1 cellular context compared by ENCODE assay signal in the genomic region with DNA sequence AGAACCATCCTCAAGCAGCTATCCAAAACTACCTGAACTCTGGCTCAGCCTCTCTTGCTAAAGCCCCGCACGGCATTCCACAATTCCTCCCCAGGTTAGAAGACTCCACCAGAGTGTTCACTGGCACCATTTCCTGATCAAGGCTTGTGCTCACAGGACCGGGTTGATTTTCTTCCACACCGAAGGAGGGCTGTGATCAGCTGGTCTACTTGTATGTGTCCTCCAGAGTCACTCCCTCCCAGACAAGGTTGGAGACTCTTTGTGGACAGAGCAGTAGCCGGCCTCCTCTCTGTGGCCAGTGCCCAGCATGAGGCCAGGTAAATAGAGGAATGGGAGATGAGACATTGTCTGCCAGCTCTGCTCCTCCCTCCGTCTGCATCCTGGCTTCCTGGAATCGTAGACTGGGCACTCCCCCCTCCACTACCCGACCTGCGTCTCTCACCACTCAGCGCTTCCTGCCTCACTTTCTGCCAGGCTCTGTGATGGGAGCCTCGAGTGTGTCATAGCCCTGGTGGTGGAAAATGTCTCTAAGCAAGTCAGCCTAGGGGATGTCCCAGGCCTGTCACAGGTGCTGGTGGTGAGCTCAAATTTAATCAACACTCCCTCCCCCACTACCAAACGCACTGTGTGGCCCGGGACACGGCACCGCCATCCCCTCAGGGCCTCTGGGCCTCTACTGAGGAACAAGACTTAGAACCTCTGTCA.
TF ChIP-seq lines count a peak whose summit lies in the region.

No MANE protein-coding gene starts in this region.

TF ChIP-seq in HepG2, 621 proteins besides CTCF, POLR2A, EP300 and RAD21 (continued from another document):
- TF ChIP-seq ZNF142 (CRISPR knock-in tag; IDR thresholded peaks at IDR 0.05) (no peak), ZSCAN21 (CRISPR knock-in tag; IDR thresholded peaks at IDR 0.05; ENCODE audit: borderline replicate concordance) (no peak), ZBTB3 (CRISPR knock-in tag; IDR thresholded peaks at IDR 0.05; ENCODE audit: borderline replicate concordance, low read depth) (no peak), CAMTA2 (CRISPR knock-in tag; IDR thresholded peaks at IDR 0.05; ENCODE audit: borderline replicate concordance) (no peak), HNF4A (CRISPR knock-in tag; IDR thresholded peaks at IDR 0.05) (no peak), DZIP1 (CRISPR knock-in tag; IDR thresholded peaks at IDR 0.05) (no peak), TRIM24 (CRISPR knock-in tag; IDR thresholded peaks at IDR 0.05) (no peak), MNT (IDR thresholded peaks at IDR 0.05) (no peak), ZNF30 (CRISPR knock-in tag; IDR thresholded peaks at IDR 0.05) (no peak)
- TF ChIP-seq, protein P1, sequence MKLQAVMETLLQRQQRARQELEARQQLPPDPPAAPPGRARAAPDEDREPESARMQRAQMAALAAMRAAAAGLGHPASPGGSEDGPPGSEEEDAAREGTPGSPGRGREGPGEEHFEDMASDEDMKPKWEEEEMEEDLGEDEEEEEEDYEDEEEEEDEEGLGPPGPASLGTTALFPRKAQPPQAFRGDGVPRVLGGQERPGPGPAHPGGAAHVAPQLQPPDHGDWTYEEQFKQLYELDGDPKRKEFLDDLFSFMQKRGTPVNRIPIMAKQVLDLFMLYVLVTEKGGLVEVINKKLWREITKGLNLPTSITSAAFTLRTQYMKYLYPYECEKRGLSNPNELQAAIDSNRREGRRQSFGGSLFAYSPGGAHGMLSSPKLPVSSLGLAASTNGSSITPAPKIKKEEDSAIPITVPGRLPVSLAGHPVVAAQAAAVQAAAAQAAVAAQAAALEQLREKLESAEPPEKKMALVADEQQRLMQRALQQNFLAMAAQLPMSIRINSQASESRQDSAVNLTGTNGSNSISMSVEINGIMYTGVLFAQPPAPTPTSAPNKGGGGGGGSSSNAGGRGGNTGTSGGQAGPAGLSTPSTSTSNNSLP (IDR thresholded peaks at IDR 0.05; ENCODE audit: low read depth, low read length) = no peak
